ENCODE assay signal across 15 cellular contexts in the genomic region with DNA sequence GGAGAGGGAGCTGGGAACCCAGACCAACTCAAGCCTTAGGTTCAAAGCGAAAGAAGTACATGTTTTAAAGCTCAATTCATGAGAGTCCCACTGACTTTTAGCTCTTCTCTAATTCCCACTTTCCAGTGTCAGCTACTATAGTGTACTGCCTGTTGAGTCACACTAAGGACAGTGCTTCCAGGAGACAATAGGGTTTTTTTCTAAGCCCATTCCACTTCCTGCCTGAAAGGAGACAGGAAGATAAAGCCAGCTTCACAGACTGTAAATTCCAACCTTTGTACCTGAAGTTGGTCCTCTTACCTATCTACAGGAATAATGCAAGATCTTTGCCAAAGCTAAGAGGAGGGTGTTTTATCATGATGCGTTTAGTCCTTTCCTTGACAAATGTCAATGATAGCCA. TPM values are rescaled to one million over a fixed set of nuclear protein-coding genes. Genes with fewer than 3 reads are reported as not detected.
A peak's percentile ranks its signal among the peaks of the same experiment; 100 is the strongest.
DNase-seq lines count a peak whose midpoint lies in the region; ATAC-seq, FAIRE-seq and TF ChIP-seq lines count a peak whose summit lies in the region.
"Had no signal": no experiment of that assay in that cellular context is flagged by ENCODE, and none has a peak within 500 bp of the region (broad histone marks: within the 10 kb centered on the region; RNA-seq: fewer than 3 reads in every experiment).

No MANE protein-coding gene starts in this region.

- peak overlapping the region; percentile 49 for H3K4me2 ChIP-seq in endothelial cell of umbilical vein (ENCODE audit: insufficient read depth, low read length)

- H3K4me3 ChIP-seq in endothelial cell of umbilical vein (replicated peaks in 1 of 3; ENCODE audit: insufficient read depth in 1 of 3, low read depth in 1 of 3, low read length in 3 of 3) = no peak overlapping the region
- H3K4me3 ChIP-seq: psoas muscle had no signal

- FAIRE-seq in endothelial cell of umbilical vein (lab: Jason Lieb, UNC) = peak; percentile 56
- FAIRE-seq: GM12892 had no signal

- TF ChIP-seq CTCF in endothelial cell of umbilical vein (IDR thresholded peaks at IDR 0.05; ENCODE audit: extremely low read depth in 1 of 2, insufficient read depth in 1 of 2, low read depth in 1 of 2, low read length in 2 of 2) (no peak), nephron (IDR thresholded peaks at IDR 0.05; ENCODE audit: unreplicated experiment in 3 of 3) (no peak)

- peaks cover 2 to 3% of the 10 kb centered on the region in 2 experiments for H3K36me3 ChIP-seq in endothelial cell of umbilical vein (ENCODE audit: control insufficient read depth in 2 of 2, extremely low read depth in 1 of 2, insufficient read depth in 2 of 2, low read length in 2 of 2)

- peaks cover 64% of the 10 kb centered on the region for H3K36me3 Mint-ChIP-seq in nephron (ENCODE audit: low read depth)

- H3K4me3 Mint-ChIP-seq in nephron = no peak overlapping the region
- H3K4me3 Mint-ChIP-seq: stimulated activated memory B cell treated with anti-CD40 and anti-IgM and Interleukin-4, amounts not matched to agents 10 μg/mL and 1 μg/mL and 100 μg/mL, for 72 hours had no signal

- no peaks in the 10 kb centered on the region for H3K9me1 ChIP-seq in endothelial cell of umbilical vein (replicated peaks; ENCODE audit: control insufficient read depth, extremely low read depth, insufficient read depth, low read length)

- no peaks in the 10 kb centered on the region for H3K27me3 Mint-ChIP-seq in nephron (ENCODE audit: low read depth)
- H3K27me3 Mint-ChIP-seq: stimulated activated memory B cell treated with anti-CD40 and anti-IgM and Interleukin-4, amounts not matched to agents 10 μg/mL and 1 μg/mL and 100 μg/mL, for 72 hours had no signal

- no peaks in the 10 kb centered on the region for H3K79me2 ChIP-seq in endothelial cell of umbilical vein (ENCODE audit: control insufficient read depth, insufficient read depth, low read length)

- H3K27me3 ChIP-seq in endothelial cell of umbilical vein (ENCODE audit: control insufficient read depth in 2 of 2, insufficient read depth in 2 of 2, low read length in 2 of 2) = no peaks in the 10 kb centered on the region

- CTCF ChIA-PET in endothelial cell of umbilical vein (lab: Charles Lee) = no interaction called here

- H3K27ac ChIP-seq in endothelial cell of umbilical vein (ENCODE audit: insufficient read depth, low read depth, low read length) = peak overlapping the region; percentile 63
- H3K27ac ChIP-seq: psoas muscle had no signal

- H3K9ac ChIP-seq in endothelial cell of umbilical vein (replicated peaks; ENCODE audit: extremely low read depth, insufficient read depth, low read length) = peak overlapping the region; percentile 24

- dilution Hi-C loops in endothelial cell of umbilical vein (cut with MboI; ENCODE audit: extremely low pct_ligation_motif_present, low sequenced_read_pairs) = no loop called here

- H3K27ac Mint-ChIP-seq in nephron = peak overlapping the region; percentile 14 to 79 (median 36)
- H3K27ac Mint-ChIP-seq: stimulated activated memory B cell treated with anti-CD40 and anti-IgM and Interleukin-4, amounts not matched to agents 10 μg/mL and 1 μg/mL and 100 μg/mL, for 72 hours had no signal

- BruUV-seq in endothelial cell of umbilical vein (replicated peaks; lab: Mats Ljungman, UMichigan) = no TSS peak

- no peaks in the 10 kb centered on the region for H3K9me3 ChIP-seq in endothelial cell of umbilical vein (replicated peaks; ENCODE audit: control insufficient read depth, insufficient read depth, low read length)
- H3K9me3 ChIP-seq: psoas muscle had no signal

- POLR2A ChIA-PET in endothelial cell of umbilical vein (lab: Charles Lee) = no interaction called here

- peaks cover 21% of the 10 kb centered on the region for H3K4me1 ChIP-seq in endothelial cell of umbilical vein (ENCODE audit: control insufficient read depth, extremely low read depth, insufficient read depth, low read length)

- DNase-seq in DMS53 treated with DMSO at 0.1 percent for 48 hours (lab: John Stamatoyannopoulos, UW; ENCODE audit: unreplicated experiment) (peak; percentile 80), LoVo (ENCODE audit: low spot score) (peak; percentile 72), endothelial cell of umbilical vein (ENCODE audit: low read depth, low spot score) (peak; percentile 40), NCI-H2029 treated with DMSO at 0.1 percent for 48 hours (lab: John Stamatoyannopoulos, UW) (no peak)
- DNase-seq in activated CD4-positive, alpha-beta T cell treated with anti-CD3 and anti-CD28 coated beads, Interleukin-2, amount 50 U/mL, for 48 hours = no peak
- DNase-seq: activated effector memory CD4-positive, alpha-beta T cell treated with anti-CD3 and anti-CD28 coated beads, Interleukin-2, amount 50 U/mL, for 16 hours; DND-41; GOT3; NCI-H345; psoas muscle had no signal

- peak overlapping the region; percentile 56 for H2AFZ ChIP-seq in endothelial cell of umbilical vein (ENCODE audit: low read depth, low read length)

- intact Hi-C loops in endothelial cell of umbilical vein (cut with micrococcal nuclease) = loop anchor here (5.0 to 10.0 kb wide), 3 partner anchors 475 to 1605 kb away; a partner anchor contains a TSS

- peaks cover 53% of the 10 kb centered on the region for H3K4me1 Mint-ChIP-seq in nephron

- TF ChIP-seq POLR2A in endothelial cell of umbilical vein (IDR thresholded peaks at IDR 0.05; ENCODE audit: low read depth, low read length) = no peak

- ATAC-seq in GM19397 (IDR thresholded peaks at IDR 0.05; ENCODE audit: unreplicated experiment) = no peak
- no peak for ATAC-seq in GM18870 (IDR thresholded peaks at IDR 0.05; ENCODE audit: unreplicated experiment)
- ATAC-seq: psoas muscle; stimulated activated memory B cell treated with anti-CD40 and anti-IgM and Interleukin-4, amounts not matched to agents 10 μg/mL and 1 μg/mL and 100 μg/mL, for 72 hours had no signal

- H3K9me3 Mint-ChIP-seq in nephron = peaks cover 32% of the 10 kb centered on the region

- H4K20me1 ChIP-seq in endothelial cell of umbilical vein (replicated peaks; ENCODE audit: control insufficient read depth, extremely low read depth, insufficient read depth, low read length) = no peaks in the 10 kb centered on the region

TF ChIP-seq in endothelial cell of umbilical vein, 7 proteins besides CTCF, POLR2A, EP300 and RAD21:
- no peak for TF ChIP-seq GATA2 (IDR thresholded peaks at IDR 0.05; ENCODE audit: insufficient read depth, insufficient read length, low read depth, low read length)
- peak; percentile 43 for TF ChIP-seq FOS (IDR thresholded peaks at IDR 0.05; ENCODE audit: borderline replicate concordance, insufficient read depth, low read length)
- peak; percentile 19 for TF ChIP-seq JUN (IDR thresholded peaks at IDR 0.05; ENCODE audit: borderline replicate concordance, insufficient read depth, insufficient read length, low read depth)

RNA-seq across cellular contexts. Expression of a gene that starts 4.4 kb away (rescaled TPM):
- 16.2 and 19.4 TPM in 2 replicates for total RNA-seq in endothelial cell of umbilical vein
- polyA plus RNA-seq in endothelial cell of umbilical vein = 19.6 and 20.6 TPM in 2 replicates
- polyA plus RNA-seq in endothelial cell of umbilical vein (2011; cell fraction: cytosol; rRNA removed) = 21.3 and 22.9 TPM in 2 replicates
- 13.8 and 16.1 TPM in 2 replicates for polyA plus RNA-seq in endothelial cell of umbilical vein (2011; cell fraction: nucleus; rRNA removed)
- 20.5 and 24.7 TPM in 2 replicates for polyA plus RNA-seq in endothelial cell of umbilical vein (2012)
- 10.1 and 10.5 TPM in 2 replicates for polyA minus RNA-seq in endothelial cell of umbilical vein
- 4.1 TPM for polyA minus RNA-seq in endothelial cell of umbilical vein (2011; cell fraction: cytosol; rRNA and poly(A)+ RNA removed)
- polyA minus RNA-seq in endothelial cell of umbilical vein (2011; cell fraction: nucleus; rRNA and poly(A)+ RNA removed) = 2.2 and 3.2 TPM in 2 replicates

Comparison
In these comparisons a context has a peak if more than half of its experiments do, and no peak if none do; other contexts are left out.
1. DNase-seq: peak in DMS53 treated with DMSO at 0.1 percent for 48 hours (single experiment), LoVo (single experiment) and endothelial cell of umbilical vein (single experiment); none in NCI-H2029 treated with DMSO at 0.1 percent for 48 hours (single experiment) and activated CD4-positive, alpha-beta T cell treated with anti-CD3 and anti-CD28 coated beads, Interleukin-2, amount 50 U/mL, for 48 hours (0 of 2).